15 cellular contexts compared by ENCODE assay signal in the genomic region with DNA sequence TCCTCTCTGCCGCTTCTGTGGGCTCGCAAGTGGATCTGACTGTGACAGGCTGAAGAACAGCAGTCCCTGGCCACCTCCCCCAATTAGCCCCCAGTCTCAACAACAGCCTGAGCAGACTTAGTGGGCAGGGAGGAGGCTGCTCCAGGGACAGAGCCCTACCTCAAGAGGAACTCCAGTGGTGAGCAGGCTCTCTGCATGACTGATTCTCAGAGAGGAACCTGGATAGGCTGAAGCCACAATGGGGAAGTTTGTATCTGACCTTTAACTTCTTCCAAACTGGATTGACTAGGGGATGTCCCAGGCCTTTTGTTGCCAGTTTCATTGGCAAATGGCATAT.
DNase-seq lines count a peak whose midpoint lies in the region; ATAC-seq and TF ChIP-seq lines count a peak whose summit lies in the region.
"Had no signal": no experiment of that assay in that cellular context is flagged by ENCODE, and none has a peak within 500 bp of the region (broad histone marks: within the 10 kb centered on the region; RNA-seq: fewer than 3 reads in every experiment).

No MANE protein-coding gene starts in this region.

- no peak for TF ChIP-seq CTCF in heart right ventricle (IDR thresholded peaks at IDR 0.05)
- TF ChIP-seq CTCF in PC-3 (conservative IDR thresholded peaks at IDR 0.05; ENCODE audit: low read depth, low read length) = no peak
- no peak for TF ChIP-seq CTCF in upper lobe of right lung (IDR thresholded peaks at IDR 0.05)
- TF ChIP-seq CTCF in gastroesophageal sphincter (IDR thresholded peaks at IDR 0.05) = no peak

- H3K4me2 ChIP-seq in PC-3 (ENCODE audit: low read length) = no peak overlapping the region

- peaks cover 7 to 39% (median 19%) of the 10 kb centered on the region in 9 donors for H3K4me1 ChIP-seq in heart right ventricle
- H3K4me1 ChIP-seq in PC-3 (ENCODE audit: insufficient read depth, low read length) = peaks cover 9% of the 10 kb centered on the region; the same call in 1 of the 2 replicates
- H3K4me1 ChIP-seq in upper lobe of right lung = peaks cover 14% of the 10 kb centered on the region
- H3K4me1 ChIP-seq in gastroesophageal sphincter = no peaks in the 10 kb centered on the region

- H3K79me2 ChIP-seq in PC-3 (ENCODE audit: low read length) = no peaks in the 10 kb centered on the region

- H3K9me2 ChIP-seq in PC-3 (replicated peaks; ENCODE audit: low read length) = no peaks in the 10 kb centered on the region

- H3K9ac ChIP-seq in PC-3 (ENCODE audit: low read length) = no peak overlapping the region

- H3K4me3 ChIP-seq in heart right ventricle (no peak overlapping the region), PC-3 (ENCODE audit: low read length) (no peak overlapping the region), upper lobe of right lung (no peak overlapping the region), gastroesophageal sphincter (no peak overlapping the region)
- H3K4me3 ChIP-seq: esophagus muscularis mucosa, ovary had no signal

- H3F3A ChIP-seq in PC-3 (ENCODE audit: low read length, unreplicated experiment) = no peaks in the 10 kb centered on the region

- POLR2A ChIA-PET in PC-3 (lab: Charles Lee; ENCODE audit: unreplicated experiment) = no interaction called here

- H2AFZ ChIP-seq in PC-3 (ENCODE audit: low read length) = no peak overlapping the region

- TF ChIP-seq POLR2A in gastroesophageal sphincter (IDR thresholded peaks at IDR 0.05) = no peak

- ATAC-seq in heart right ventricle = peak in 5 of 8 donors; percentile 15 to 49 (median 38)
- no peak for ATAC-seq in Right ventricle myocardium superior (ENCODE audit: poor library complexity)
- ATAC-seq in PC-3 = no peak
- ATAC-seq in upper lobe of right lung = peak; percentile 93
- ATAC-seq in gastroesophageal sphincter = no peak
- ATAC-seq in HG03460 (IDR thresholded peaks at IDR 0.05; ENCODE audit: unreplicated experiment) = no peak

- H3K27ac ChIP-seq in heart right ventricle = no peak overlapping the region
- H3K27ac ChIP-seq in PC-3 (ENCODE audit: low read length) = no peak overlapping the region
- H3K27ac ChIP-seq in upper lobe of right lung = no peak overlapping the region
- no peak overlapping the region for H3K27ac ChIP-seq in gastroesophageal sphincter
- H3K27ac ChIP-seq: esophagus muscularis mucosa, ovary, VCaP had no signal

- no peak for TF ChIP-seq EP300 in gastroesophageal sphincter (IDR thresholded peaks at IDR 0.05)

- BruUV-seq in PC-3 (replicated peaks; lab: Mats Ljungman, UMichigan) = no TSS peak

- H3K27me3 ChIP-seq in heart right ventricle (no peaks in the 10 kb centered on the region), PC-3 (ENCODE audit: low read length) (no peaks in the 10 kb centered on the region), upper lobe of right lung (no peaks in the 10 kb centered on the region), gastroesophageal sphincter (no peaks in the 10 kb centered on the region)
- H3K27me3 ChIP-seq: esophagus muscularis mucosa, ovary had no signal

- H4K20me1 ChIP-seq in PC-3 (ENCODE audit: low read length) = no peaks in the 10 kb centered on the region

- no peaks in the 10 kb centered on the region for H3K36me3 ChIP-seq in heart right ventricle
- no peaks in the 10 kb centered on the region; the same call in 1 of the 2 replicates for H3K36me3 ChIP-seq in PC-3 (ENCODE audit: low read depth, low read length)
- no peaks in the 10 kb centered on the region for H3K36me3 ChIP-seq in upper lobe of right lung
- no peaks in the 10 kb centered on the region for H3K36me3 ChIP-seq in gastroesophageal sphincter
- H3K36me3 ChIP-seq: esophagus muscularis mucosa, ovary had no signal

- DNase-seq in heart right ventricle = no peak
- DNase-seq in Right ventricle myocardium superior = no peak
- peak; percentile 12 for DNase-seq in PC-3
- DNase-seq in glomerular visceral epithelial cell (ENCODE audit: extremely low spot score) = peak; percentile 60
- DNase-seq in upper lobe of right lung = no peak
- DNase-seq in stimulated activated CD4-positive, alpha-beta T cell treated with anti-CD3 and anti-CD28 coated beads, Interleukin-2, amount 100 ng/mL, for 48 hours = no peak
- DNase-seq: cerebellar nuclear complex, hippocampal formation, mesendoderm, MM.1S had no signal

- 94 to 100% methylated on average over 2 of the region's 2 CpGs for WGBS in heart right ventricle, 2 donors
- no CpG with 5 or more reads among the region's 2 CpGs for WGBS in gastroesophageal sphincter (ENCODE audit: low coverage in 1 of 2), 2 donors

- H3K9me3 ChIP-seq in heart right ventricle = peaks cover 0 to 39% (median 17%) of the 10 kb centered on the region in 11 donors
- peaks cover 19% of the 10 kb centered on the region for H3K9me3 ChIP-seq in PC-3 (ENCODE audit: low read length)
- H3K9me3 ChIP-seq in upper lobe of right lung = no peaks in the 10 kb centered on the region
- peaks cover 0 to 30% (median 2%) of the 10 kb centered on the region in 3 donors for H3K9me3 ChIP-seq in gastroesophageal sphincter
- H3K9me3 ChIP-seq: ovary had no signal

- CTCF ChIA-PET in PC-3 (lab: Charles Lee) = no interaction called here

- intact Hi-C loops in heart right ventricle (cut with DNase I) = loop anchor here in 3 of 10 donors (5.0 to 10.0 kb wide), 2 partner anchors 147 to 150 kb away; no protein-coding TSS in a partner anchor
- intact Hi-C loops in Right ventricle myocardium superior (cut with DNase I) = no loop called here
- intact Hi-C loops in PC-3 (cut with micrococcal nuclease) = no loop called here
- intact Hi-C loops in upper lobe of right lung (cut with DNase I) = no loop called here

Comparison
In these comparisons a context has a peak if more than half of its experiments do, and no peak if none do; other contexts are left out.
1. ATAC-seq: peak in heart right ventricle (5 of 8) and upper lobe of right lung (single experiment); none in Right ventricle myocardium superior (single experiment), PC-3 (single experiment), gastroesophageal sphincter (single experiment) and HG03460 (single experiment).
2. DNase-seq: peak in PC-3 (single experiment) and glomerular visceral epithelial cell (single experiment); none in heart right ventricle (0 of 2), Right ventricle myocardium superior (single experiment), upper lobe of right lung (single experiment) and stimulated activated CD4-positive, alpha-beta T cell treated with anti-CD3 and anti-CD28 coated beads, Interleukin-2, amount 100 ng/mL, for 48 hours (0 of 2).